In genomic region chr17:35801583-35802224, GRCh38 we compare ENCODE assay signal across 8 cellular contexts. TPM values are rescaled to one million over a fixed set of nuclear protein-coding genes. Genes with fewer than 3 reads are reported as not detected.
DNase-seq lines count a peak whose midpoint lies in the region; ATAC-seq and TF ChIP-seq lines count a peak whose summit lies in the region.

No MANE protein-coding gene starts in this region.

- TF ChIP-seq CTCF in C4-2B (conservative IDR thresholded peaks at IDR 0.05) (no peak), mucosa of descending colon (IDR thresholded peaks at IDR 0.05) (no peak)

- no peaks in the 10 kb centered on the region for H3K36me3 ChIP-seq in mucosa of descending colon (ENCODE audit: low read depth)

- DNase-seq in NCI-H1694 (lab: John Stamatoyannopoulos, UW) (peak; percentile 97), cerebellar cortex (ENCODE audit: low spot score) (peak; percentile 89), mucosa of descending colon (peak; percentile 81 to 85 (median 83))
- DNase-seq in stimulated activated CD4-positive, alpha-beta T cell treated with anti-CD3 and anti-CD28 coated beads, Interleukin-15, amount 100 ng/mL, for 24 hours = no peak

- H3K27ac ChIP-seq in C4-2B = peak overlapping the region; percentile 9

- peaks cover 11% of the 10 kb centered on the region for H3K4me1 ChIP-seq in mucosa of descending colon (ENCODE audit: low read depth)

- ATAC-seq in mucosa of descending colon (peak; percentile 63), GM18511 (IDR thresholded peaks at IDR 0.05; ENCODE audit: unreplicated experiment) (no peak), HG02571 (IDR thresholded peaks at IDR 0.05; ENCODE audit: unreplicated experiment) (no peak), GM19463 (IDR thresholded peaks at IDR 0.05; ENCODE audit: unreplicated experiment) (no peak)

- H3K4me3 ChIP-seq in mucosa of descending colon = no peak overlapping the region

- intact Hi-C loops in mucosa of descending colon (cut with DNase I, micrococcal nuclease) = no loop called here

- no peaks in the 10 kb centered on the region for H3K9me3 ChIP-seq in mucosa of descending colon

RNA-seq across cellular contexts. Expression of gene MMP28, which starts 6.3 kb away (rescaled TPM):
- total RNA-seq in mucosa of descending colon = 10 to 100 TPM; 31.0 to 82.4 (median 43.7) TPM

RNA-seq across cellular contexts. Expression of gene TAF15, which starts 7.6 kb away (rescaled TPM):
- total RNA-seq in mucosa of descending colon = 100 to 1,000 TPM; 131 to 165 (median 159) TPM

RNA-seq across cellular contexts. Expression of gene C17orf50, which starts 41.0 kb away (rescaled TPM):
- not detected for total RNA-seq in mucosa of descending colon

RNA-seq across cellular contexts. Expression of gene GAS2L2, which starts 48.7 kb away (rescaled TPM):
- total RNA-seq in mucosa of descending colon = not detected
